Comparison of ENCODE assay signal across 19 cellular contexts in genomic region chr4:6258741-6259140, GRCh38. TPM values are rescaled to one million over a fixed set of nuclear protein-coding genes. Genes with fewer than 3 reads are reported as not detected.
DNase-seq lines count a peak whose midpoint lies in the region; ATAC-seq and TF ChIP-seq lines count a peak whose summit lies in the region.
"Had no signal": no experiment of that assay in that cellular context is flagged by ENCODE, and none has a peak within 500 bp of the region (broad histone marks: within the 10 kb centered on the region; RNA-seq: fewer than 3 reads in every experiment).

No MANE protein-coding gene starts in this region.

- peaks cover 5% of the 10 kb centered on the region for H3K27me3 ChIP-seq in osteoblast (ENCODE audit: insufficient read depth, low read length)
- H3K27me3 ChIP-seq: SJSA1 had no signal

- no peak overlapping the region for H3K27ac ChIP-seq in osteoblast (ENCODE audit: low read depth, low read length)
- no peak overlapping the region for H3K27ac ChIP-seq in RWPE1
- H3K27ac ChIP-seq: heart right ventricle, KMS-11, SJSA1 had no signal

- H3K4me3 ChIP-seq in GM12865 (ENCODE audit: low read depth, low read length) (no peak overlapping the region), osteoblast (ENCODE audit: insufficient read depth, low read length) (no peak overlapping the region)
- H3K4me3 ChIP-seq: heart right ventricle, SJSA1 had no signal

- no peaks in the 10 kb centered on the region for H3K79me2 ChIP-seq in osteoblast (ENCODE audit: insufficient read depth, low read length)

- H3K36me3 ChIP-seq in osteoblast (ENCODE audit: insufficient read depth, low read length): no peaks in the 10 kb centered on the region
- H3K36me3 ChIP-seq: heart right ventricle, SJSA1 had no signal

- H3K4me1 ChIP-seq in osteoblast (ENCODE audit: insufficient read depth, low read length): no peaks in the 10 kb centered on the region
- H3K4me1 ChIP-seq: heart right ventricle, SJSA1 had no signal

- TF ChIP-seq CTCF in GM12865 (IDR thresholded peaks at IDR 0.05; ENCODE audit: insufficient read depth, low read depth, low read length, missing control alignments): no peak
- TF ChIP-seq CTCF in osteoblast (IDR thresholded peaks at IDR 0.05; ENCODE audit: extremely low read depth, low read depth, low read length): no peak
- no peak for TF ChIP-seq CTCF in RWPE1 (conservative IDR thresholded peaks at IDR 0.05; ENCODE audit: low read depth)
- TF ChIP-seq CTCF in GM10266 (IDR thresholded peaks at IDR 0.05; ENCODE audit: control insufficient read depth, insufficient read depth, low read depth, missing control alignments): no peak

- H4K20me1 ChIP-seq in osteoblast (ENCODE audit: insufficient read depth, low read length): no peaks in the 10 kb centered on the region

- no peak overlapping the region for H3K4me2 ChIP-seq in osteoblast (ENCODE audit: insufficient read depth, low read length)
- H3K4me2 ChIP-seq: KMS-11 had no signal

- H2AFZ ChIP-seq in osteoblast (ENCODE audit: low read length): no peak overlapping the region

- CTCF ChIA-PET in RWPE1 (lab: Yijun Ruan, JAX): interaction anchor here (1.0 kb wide), 2 partner anchors 69 to 73 kb away, joined by 4 to 7 read pairs; no protein-coding TSS in a partner anchor

- ATAC-seq in HG02759 (IDR thresholded peaks at IDR 0.05; ENCODE audit: unreplicated experiment) (peak; percentile 46), HG03039 (IDR thresholded peaks at IDR 0.05; ENCODE audit: unreplicated experiment) (no peak)
- ATAC-seq: heart right ventricle, sciatic nerve had no signal

- POLR2A ChIA-PET in RWPE1 (lab: Yijun Ruan, JAX; ENCODE audit: low non-redundant PET): no interaction called here

- DNase-seq in GM12865 (ENCODE audit: low read depth) (peak; percentile 19), NCI-H526 (lab: John Stamatoyannopoulos, UW) (peak; percentile 13 to 45), osteoblast (ENCODE audit: insufficient read length, low spot score, missing footprints) (peak; percentile 36), RWPE1 (ENCODE audit: low spot score) (no peak), GM10266 (ENCODE audit: extremely low spot score) (no peak)
- DNase-seq: activated CD4-positive, alpha-beta T cell treated with anti-CD3 and anti-CD28 coated beads, Interleukin-2, amount 50 U/mL, for 4 hours; activated CD8-positive, alpha-beta memory T cell treated with anti-CD3 and anti-CD28 coated beads, Interleukin-2, amount 50 U/mL, for 4 hours; activated naive CD8-positive, alpha-beta T cell treated with anti-CD3 and anti-CD28 coated beads, Interleukin-2, amount 10 ng/mL, durations not matched to agents 7 days and 5 days; GOT3; heart right ventricle; NCI-H2081; T-helper 2 cell had no signal

- no peaks in the 10 kb centered on the region for H3K9me3 ChIP-seq in osteoblast (ENCODE audit: low read depth, low read length)
- H3K9me3 ChIP-seq: heart right ventricle, SJSA1 had no signal

RNA-seq across cellular contexts. Expression of gene WFS1, which starts 10.9 kb away (rescaled TPM):
- total RNA-seq in osteoblast: 12.1 and 17.0 TPM in 2 replicates

RNA-seq across cellular contexts. Expression of gene JAKMIP1, which starts 58.4 kb away (rescaled TPM):
- not detected in 2 replicates for total RNA-seq in osteoblast
- total RNA-seq: epithelial cell of proximal tubule, fibroblast of villous mesenchyme, SJSA1 had no signal

Comparison
In these comparisons a context has a peak if more than half of its experiments do, and no peak if none do; other contexts are left out.
1. DNase-seq: peak in GM12865 (single experiment), NCI-H526 (2 of 2) and osteoblast (single experiment); none in RWPE1 (single experiment) and GM10266 (single experiment).